ENCODE assay signal across 26 cellular contexts in genomic region chr22:23574877-23575276, GRCh38. TPM values are rescaled to one million over a fixed set of nuclear protein-coding genes. Genes with fewer than 3 reads are reported as not detected.
DNase-seq lines count a peak whose midpoint lies in the region; ATAC-seq and TF ChIP-seq lines count a peak whose summit lies in the region.
"Had no signal": no experiment of that assay in that cellular context is flagged by ENCODE, and none has a peak within 500 bp of the region (broad histone marks: within the 10 kb centered on the region; RNA-seq: fewer than 3 reads in every experiment).

No MANE protein-coding gene starts in this region.

- H3K4me1 ChIP-seq in left ventricle myocardium inferior (no peaks in the 10 kb centered on the region), Karpas-422 (ENCODE audit: low read length) (peaks cover 56% of the 10 kb centered on the region), lower lobe of right lung (no peaks in the 10 kb centered on the region), upper lobe of right lung (no peaks in the 10 kb centered on the region)
- H3K4me1 ChIP-seq: SJCRH30 had no signal

- no peak overlapping the region for H2AFZ ChIP-seq in Karpas-422 (ENCODE audit: low read length)
- H2AFZ ChIP-seq: GM23248 had no signal

- no peaks in the 10 kb centered on the region for H4K20me1 ChIP-seq in Karpas-422 (ENCODE audit: insufficient read depth, low read depth, low read length)

- H3K79me2 ChIP-seq in Karpas-422 (ENCODE audit: low read length): 0 out of 2 replicates have a peak, but pooled peaks cover 4% of the 10 kb centered on the region

- TF ChIP-seq CTCF in left ventricle myocardium inferior (IDR thresholded peaks at IDR 0.05; ENCODE audit: borderline replicate concordance): no peak
- no peak for TF ChIP-seq CTCF in lower lobe of right lung (IDR thresholded peaks at IDR 0.05)
- no peak for TF ChIP-seq CTCF in upper lobe of right lung (IDR thresholded peaks at IDR 0.05)

- H3K9ac ChIP-seq in Karpas-422 (ENCODE audit: low read length): no peak overlapping the region
- H3K9ac ChIP-seq: GM23248 had no signal

- DNase-seq in Right ventricle myocardium inferior (ENCODE audit: missing footprints): no peak
- no peak for DNase-seq in left ventricle myocardium inferior
- no peak for DNase-seq in Karpas-422
- peak; percentile 34 for DNase-seq in lower lobe of right lung
- DNase-seq in upper lobe of right lung: peak; percentile 44
- DNase-seq in NCI-H1105 (lab: John Stamatoyannopoulos, UW): no peak
- DNase-seq in substantia nigra (lab: John Stamatoyannopoulos, UW): no peak
- DNase-seq: AML-193; DMS53; GM23248; H9; HFFc6; NCI-H1092 treated with DMSO at 0.1 percent for 48 hours; NCI-H2029 treated with DMSO at 0.1 percent for 48 hours; NCI-H226; NCI-H510A treated with DMSO at 0.1 percent for 48 hours; NCI-H774; NK-92 treated with Interleukin-12 subunit alpha and Interleukin-12 subunit beta, amount 100 ng/mL, for 24 hours; SJCRH30 had no signal

- H3K9me3 ChIP-seq in left ventricle myocardium inferior (replicated peaks) (no peaks in the 10 kb centered on the region), Karpas-422 (ENCODE audit: low read length) (no peaks in the 10 kb centered on the region), lower lobe of right lung (no peaks in the 10 kb centered on the region), upper lobe of right lung (no peaks in the 10 kb centered on the region)
- H3K9me3 ChIP-seq: SJCRH30 had no signal

- ATAC-seq in Right ventricle myocardium inferior (peak; percentile 25), lower lobe of right lung (peak in 1 of 2 donors; percentile 16), upper lobe of right lung (no peak), HG03571 (IDR thresholded peaks at IDR 0.05; ENCODE audit: unreplicated experiment) (no peak)
- ATAC-seq: Panc1 had no signal

- H3K36me3 ChIP-seq in left ventricle myocardium inferior (no peaks in the 10 kb centered on the region), Karpas-422 (ENCODE audit: insufficient read depth, low read length) (peaks cover 4% of the 10 kb centered on the region; the same call in 1 of the 2 replicates), lower lobe of right lung (no peaks in the 10 kb centered on the region), upper lobe of right lung (no peaks in the 10 kb centered on the region)
- H3K36me3 ChIP-seq: SJCRH30 had no signal

- H3K27me3 ChIP-seq in left ventricle myocardium inferior (ENCODE audit: low read depth) (peaks cover 28% of the 10 kb centered on the region), Karpas-422 (ENCODE audit: low read length) (no peaks in the 10 kb centered on the region), lower lobe of right lung (ENCODE audit: low read depth) (peaks cover 7% of the 10 kb centered on the region), upper lobe of right lung (no peaks in the 10 kb centered on the region)
- H3K27me3 ChIP-seq: SJCRH30 had no signal

- H3K27ac ChIP-seq in left ventricle myocardium inferior (replicated peaks) (no peak overlapping the region), Karpas-422 (ENCODE audit: low read length) (peak overlapping the region; percentile 99), lower lobe of right lung (no peak overlapping the region), upper lobe of right lung (no peak overlapping the region), substantia nigra (ENCODE audit: low read depth, low read length, poor library complexity, severe bottlenecking) (no peak overlapping the region)
- H3K27ac ChIP-seq: GM23248, HL-60, SJCRH30 had no signal

- intact Hi-C loops in Right ventricle myocardium inferior (cut with DNase I): no loop called here
- intact Hi-C loops in left ventricle myocardium inferior (cut with micrococcal nuclease): no loop called here
- intact Hi-C loops in lower lobe of right lung (cut with DNase I): no loop called here
- intact Hi-C loops in upper lobe of right lung (cut with DNase I): no loop called here

- H3K9me2 ChIP-seq in Karpas-422 (replicated peaks; ENCODE audit: insufficient read depth, low read length): no peaks in the 10 kb centered on the region

- H3K4me3 ChIP-seq in left ventricle myocardium inferior (no peak overlapping the region), Karpas-422 (ENCODE audit: low read length) (no peak overlapping the region), lower lobe of right lung (no peak overlapping the region), upper lobe of right lung (no peak overlapping the region)
- H3K4me3 ChIP-seq: GM23248, K562, SJCRH30 had no signal

- no peak overlapping the region for H3K4me2 ChIP-seq in Karpas-422 (ENCODE audit: low read depth, low read length, poor library complexity, severe bottlenecking)

RNA-seq across cellular contexts. Expression of gene IGLL1, which starts 5.2 kb away (rescaled TPM):
- not detected for total RNA-seq in Right ventricle myocardium inferior
- total RNA-seq in left ventricle myocardium inferior: not detected
- total RNA-seq in Karpas-422 (2014; rRNA removed; shearing (Covaris generic); ENCODE audit: low replicate concordance): 100 and 171 TPM in 2 replicates
- not detected for total RNA-seq in lower lobe of right lung
- not detected for total RNA-seq in upper lobe of right lung
- total RNA-seq: A172, GM23248, H9, HepG2, HFFc6, HT-29 had no signal

RNA-seq across cellular contexts. Expression of gene DRICH1, which starts 57.2 kb away (rescaled TPM):
- total RNA-seq in Right ventricle myocardium inferior (not detected), left ventricle myocardium inferior (not detected), lower lobe of right lung (1.6 TPM), upper lobe of right lung (0.96 TPM)
- 1.2 TPM in 1 of 2 replicates, not detected in the other for total RNA-seq in Karpas-422 (2014; rRNA removed; shearing (Covaris generic); ENCODE audit: low replicate concordance)
- total RNA-seq: A172, GM23248, H9, HT-29, SJCRH30 had no signal

Comparison
In these comparisons a context has a peak if more than half of its experiments do, and no peak if none do; other contexts are left out.
1. DNase-seq: peak in lower lobe of right lung (single experiment) and upper lobe of right lung (single experiment); none in Right ventricle myocardium inferior (single experiment), left ventricle myocardium inferior (single experiment), Karpas-422 (single experiment), NCI-H1105 (single experiment) and substantia nigra (0 of 49).
2. RNA of gene IGLL1, which starts 5.2 kb away (total RNA-seq): 100 to 171 TPM in Karpas-422; not detected in Right ventricle myocardium inferior (single experiment), not detected in left ventricle myocardium inferior (single experiment), not detected in lower lobe of right lung (single experiment) and not detected in upper lobe of right lung (single experiment); every median in the first group is over 100 times any median in the second.